In genomic region chr12:53229454-53229853, GRCh38 we compare ENCODE assay signal across 17 cellular contexts. TPM values are rescaled to one million over a fixed set of nuclear protein-coding genes. Genes with fewer than 3 reads are reported as not detected.
DNase-seq lines count a peak whose midpoint lies in the region; ATAC-seq and TF ChIP-seq lines count a peak whose summit lies in the region.
"Had no signal": no experiment of that assay in that cellular context is flagged by ENCODE, and none has a peak within 500 bp of the region (broad histone marks: within the 10 kb centered on the region; RNA-seq: fewer than 3 reads in every experiment).

No MANE protein-coding gene starts in this region.

- POLR2A ChIA-PET in naive thymus-derived CD4-positive, alpha-beta T cell (lab: Charles Lee) = interaction anchor here (0.6 to 2.5 kb wide), 4 partner anchors 10 to 1208 kb away, joined by 3 to 13 read pairs (median 6); no protein-coding TSS in a partner anchor

- no peaks in the 10 kb centered on the region for H3K9me3 Mint-ChIP-seq in activated naive CD4-positive, alpha-beta T cell treated with anti-CD3 and anti-CD28 coated beads, Interleukin-2, amount 50 U/mL, for 24 hours
- H3K9me3 Mint-ChIP-seq in activated naive CD4-positive, alpha-beta T cell treated with anti-CD3 and anti-CD28 coated beads for 36 hours = no peaks in the 10 kb centered on the region
- no peaks in the 10 kb centered on the region for H3K9me3 Mint-ChIP-seq in naive thymus-derived CD4-positive, alpha-beta T cell
- no peaks in the 10 kb centered on the region for H3K9me3 Mint-ChIP-seq in type B pancreatic cell

- no peak for ATAC-seq in naive thymus-derived CD4-positive, alpha-beta T cell
- ATAC-seq in HG02870 (IDR thresholded peaks at IDR 0.05; ENCODE audit: unreplicated experiment) = no peak

- intact Hi-C loops in activated naive CD4-positive, alpha-beta T cell treated with anti-CD3 and anti-CD28 coated beads for 36 hours (cut with micrococcal nuclease) = no loop called here
- intact Hi-C loops in breast epithelium (cut with DNase I; ENCODE audit: low total_unique reads) = no loop called here
- intact Hi-C loops in naive thymus-derived CD4-positive, alpha-beta T cell (cut with micrococcal nuclease) = no loop called here

- H3K27me3 ChIP-seq in breast epithelium = no peaks in the 10 kb centered on the region
- H3K27me3 ChIP-seq in naive thymus-derived CD4-positive, alpha-beta T cell (ENCODE audit: control insufficient read depth in 2 of 2, insufficient read depth in 2 of 2, low read length in 2 of 2) = no peaks in the 10 kb centered on the region

- no peaks in the 10 kb centered on the region for H3K27me3 Mint-ChIP-seq in activated naive CD4-positive, alpha-beta T cell treated with anti-CD3 and anti-CD28 coated beads, Interleukin-2, amount 50 U/mL, for 24 hours
- no peaks in the 10 kb centered on the region for H3K27me3 Mint-ChIP-seq in activated naive CD4-positive, alpha-beta T cell treated with anti-CD3 and anti-CD28 coated beads for 36 hours (ENCODE audit: low read depth)
- H3K27me3 Mint-ChIP-seq in naive thymus-derived CD4-positive, alpha-beta T cell = no peaks in the 10 kb centered on the region
- H3K27me3 Mint-ChIP-seq in type B pancreatic cell = peaks cover 3% of the 10 kb centered on the region

- CTCF ChIA-PET in activated naive CD4-positive, alpha-beta T cell treated with anti-CD3 and anti-CD28 coated beads for 36 hours (lab: Charles Lee) = interaction anchor here (0.6 to 1.4 kb wide), 5 partner anchors 15 to 123 kb away, joined by 3 to 4 read pairs (median 3); partner anchors contain the start of genes AAAS and ESPL1
- CTCF ChIA-PET in naive thymus-derived CD4-positive, alpha-beta T cell (lab: Charles Lee) = no interaction called here

- no peaks in the 10 kb centered on the region for H3K36me3 Mint-ChIP-seq in activated naive CD4-positive, alpha-beta T cell treated with anti-CD3 and anti-CD28 coated beads, Interleukin-2, amount 50 U/mL, for 24 hours
- H3K36me3 Mint-ChIP-seq in activated naive CD4-positive, alpha-beta T cell treated with anti-CD3 and anti-CD28 coated beads for 36 hours (ENCODE audit: low read depth) = no peaks in the 10 kb centered on the region
- peaks cover 0 to 9% (median 0%) of the 10 kb centered on the region in 5 donors for H3K36me3 Mint-ChIP-seq in naive thymus-derived CD4-positive, alpha-beta T cell
- peaks cover 5% of the 10 kb centered on the region for H3K36me3 Mint-ChIP-seq in type B pancreatic cell

- H3K4me1 ChIP-seq in breast epithelium = peaks cover 17 to 51% of the 10 kb centered on the region in 2 donors
- peaks cover 24 to 36% of the 10 kb centered on the region in 2 donors for H3K4me1 ChIP-seq in naive thymus-derived CD4-positive, alpha-beta T cell (ENCODE audit: control insufficient read depth in 2 of 2, insufficient read depth in 2 of 2, low read length in 2 of 2)

- peak overlapping the region; percentile 69 for H3K27ac Mint-ChIP-seq in activated naive CD4-positive, alpha-beta T cell treated with anti-CD3 and anti-CD28 coated beads, Interleukin-2, amount 50 U/mL, for 24 hours
- no peak overlapping the region for H3K27ac Mint-ChIP-seq in activated naive CD4-positive, alpha-beta T cell treated with anti-CD3 and anti-CD28 coated beads for 36 hours
- H3K27ac Mint-ChIP-seq in naive thymus-derived CD4-positive, alpha-beta T cell = peak overlapping the region; percentile 23 to 82 (median 74)
- peak overlapping the region; percentile 75 for H3K27ac Mint-ChIP-seq in type B pancreatic cell

- H3K4me3 Mint-ChIP-seq in activated naive CD4-positive, alpha-beta T cell treated with anti-CD3 and anti-CD28 coated beads, Interleukin-2, amount 50 U/mL, for 24 hours = no peak overlapping the region
- H3K4me3 Mint-ChIP-seq in activated naive CD4-positive, alpha-beta T cell treated with anti-CD3 and anti-CD28 coated beads for 36 hours = no peak overlapping the region
- H3K4me3 Mint-ChIP-seq in naive thymus-derived CD4-positive, alpha-beta T cell = peak overlapping the region in 4 of 10 donors; percentile 12 to 47 (median 25)
- peak overlapping the region; percentile 81 for H3K4me3 Mint-ChIP-seq in type B pancreatic cell

- H3K4me3 ChIP-seq in breast epithelium = peak overlapping the region in 2 of 3 donors; percentile 80 to 92
- H3K4me3 ChIP-seq in naive thymus-derived CD4-positive, alpha-beta T cell (ENCODE audit: low read length) = no peak overlapping the region

- H3K36me3 ChIP-seq in breast epithelium = no peaks in the 10 kb centered on the region
- H3K36me3 ChIP-seq in naive thymus-derived CD4-positive, alpha-beta T cell (ENCODE audit: control insufficient read depth in 2 of 3, insufficient read depth in 3 of 3, low read length in 3 of 3) = no peaks in the 10 kb centered on the region
- H3K36me3 ChIP-seq: neutrophil had no signal

- no peaks in the 10 kb centered on the region for H3K9me3 ChIP-seq in breast epithelium
- no peaks in the 10 kb centered on the region for H3K9me3 ChIP-seq in naive thymus-derived CD4-positive, alpha-beta T cell (ENCODE audit: control insufficient read depth in 2 of 3, low read length in 3 of 3)
- H3K9me3 ChIP-seq: neutrophil had no signal

- TF ChIP-seq CTCF in breast epithelium (IDR thresholded peaks at IDR 0.05) (no peak), type B pancreatic cell (conservative IDR thresholded peaks at IDR 0.05) (no peak)

- TF ChIP-seq POLR2A in breast epithelium (IDR thresholded peaks at IDR 0.05) = no peak

- peak overlapping the region; percentile 94 to 98 for H3K27ac ChIP-seq in breast epithelium
- H3K27ac ChIP-seq in naive thymus-derived CD4-positive, alpha-beta T cell (ENCODE audit: low read depth, low read length) = no peak overlapping the region
- H3K27ac ChIP-seq: KMS-11, neutrophil had no signal

- peaks cover 68% of the 10 kb centered on the region for H3K4me1 Mint-ChIP-seq in activated naive CD4-positive, alpha-beta T cell treated with anti-CD3 and anti-CD28 coated beads, Interleukin-2, amount 50 U/mL, for 24 hours
- peaks cover 49% of the 10 kb centered on the region for H3K4me1 Mint-ChIP-seq in activated naive CD4-positive, alpha-beta T cell treated with anti-CD3 and anti-CD28 coated beads for 36 hours (ENCODE audit: low read depth)
- peaks cover 34 to 79% (median 69%) of the 10 kb centered on the region in 7 donors for H3K4me1 Mint-ChIP-seq in naive thymus-derived CD4-positive, alpha-beta T cell
- H3K4me1 Mint-ChIP-seq in type B pancreatic cell (ENCODE audit: unreplicated experiment) = peaks cover 57% of the 10 kb centered on the region

- DNase-seq in activated naive CD4-positive, alpha-beta T cell treated with anti-CD3 and anti-CD28 coated beads for 36 hours = no peak
- DNase-seq in breast epithelium (ENCODE audit: low spot score in 2 of 2) (no peak), type B pancreatic cell (ENCODE audit: extremely low spot score, unreplicated experiment) (no peak), cerebellar cortex (ENCODE audit: low spot score) (no peak)
- no peak for DNase-seq in naive thymus-derived CD4-positive, alpha-beta T cell
- DNase-seq in stimulated activated CD4-positive, alpha-beta T cell treated with anti-CD3 and anti-CD28 coated beads, Interleukin-4, amount 100 ng/mL, for 24 hours = no peak
- DNase-seq: amygdala; DMS79 treated with DMSO at 0.1 percent for 48 hours; effector CD4-positive, alpha-beta T cell; kidney glomerular epithelial cell; NCI-H1694 treated with DMSO at 0.1 percent for 48 hours; NCI-H526 had no signal

RNA-seq across cellular contexts. Expression of gene RARG, which starts 2.6 kb away (rescaled TPM):
- 1 to 10 TPM; 4.0 to 4.6 TPM for total RNA-seq in activated naive CD4-positive, alpha-beta T cell treated with anti-CD3 and anti-CD28 coated beads for 36 hours
- 10 to 100 TPM; 12.2 to 39.8 (median 23.3) TPM for total RNA-seq in breast epithelium
- total RNA-seq in naive thymus-derived CD4-positive, alpha-beta T cell = 10 to 100 TPM; 22.4 to 73.1 (median 57.4) TPM
- polyA plus RNA-seq in naive thymus-derived CD4-positive, alpha-beta T cell = 10 to 100 TPM in 1 of 2 donors, 1 to 10 TPM in 1; 6.4 to 17.2 TPM
- 74.5 and 89.9 TPM in 2 replicates for total RNA-seq in type B pancreatic cell (ENCODE audit: low replicate concordance)

RNA-seq across cellular contexts. Expression of gene ITGB7, which starts 22.4 kb away (rescaled TPM):
- total RNA-seq in activated naive CD4-positive, alpha-beta T cell treated with anti-CD3 and anti-CD28 coated beads for 36 hours = 10 to 100 TPM; 32.3 to 32.5 TPM
- total RNA-seq in breast epithelium (1 to 10 TPM; 1.1 to 2.9 (median 2.9) TPM), type B pancreatic cell (ENCODE audit: low replicate concordance) (3.2 and 4.2 TPM in 2 replicates)
- 100 to 1,000 TPM; 208 to 760 (median 408) TPM for total RNA-seq in naive thymus-derived CD4-positive, alpha-beta T cell
- 100 to 1,000 TPM; 191 to 205 TPM for polyA plus RNA-seq in naive thymus-derived CD4-positive, alpha-beta T cell
- total RNA-seq: glomerular endothelial cell had no signal

RNA-seq across cellular contexts. Expression of gene ESPL1, which starts 38.6 kb away (rescaled TPM):
- 10 to 100 TPM; 53.3 to 54.2 TPM for total RNA-seq in activated naive CD4-positive, alpha-beta T cell treated with anti-CD3 and anti-CD28 coated beads for 36 hours
- total RNA-seq in breast epithelium (1 to 10 TPM in 2 of 3 donors, under 1 TPM in 1; 0.33 to 1.3 (median 1.2) TPM), type B pancreatic cell (ENCODE audit: low replicate concordance) (35.1 and 50.0 TPM in 2 replicates)
- total RNA-seq in naive thymus-derived CD4-positive, alpha-beta T cell = 10 to 100 TPM in 1 of 5 experiments, 1 to 10 TPM in 2, under 1 TPM in 2; 0.08 to 65.4 (median 1.1) TPM
- not detected for polyA plus RNA-seq in naive thymus-derived CD4-positive, alpha-beta T cell

RNA-seq across cellular contexts. Expression of gene CSAD, which starts 48.7 kb away (rescaled TPM):
- 10 to 100 TPM; 31.5 to 32.3 TPM for total RNA-seq in activated naive CD4-positive, alpha-beta T cell treated with anti-CD3 and anti-CD28 coated beads for 36 hours
- total RNA-seq in breast epithelium (10 to 100 TPM; 60.2 to 74.1 (median 68.8) TPM), type B pancreatic cell (ENCODE audit: low replicate concordance) (30.6 and 49.3 TPM in 2 replicates)
- 10 to 100 TPM; 34.1 to 76.3 (median 69.1) TPM for total RNA-seq in naive thymus-derived CD4-positive, alpha-beta T cell
- polyA plus RNA-seq in naive thymus-derived CD4-positive, alpha-beta T cell = 1 to 10 TPM; 1.3 to 2.1 TPM

RNA-seq across cellular contexts. Expression of gene ZNF740, which starts 48.9 kb away (rescaled TPM):
- 10 to 100 TPM; 40.4 to 42.0 TPM for total RNA-seq in activated naive CD4-positive, alpha-beta T cell treated with anti-CD3 and anti-CD28 coated beads for 36 hours
- total RNA-seq in breast epithelium (10 to 100 TPM; 17.9 to 22.0 (median 19.3) TPM), type B pancreatic cell (ENCODE audit: low replicate concordance) (49.2 and 72.2 TPM in 2 replicates)
- total RNA-seq in naive thymus-derived CD4-positive, alpha-beta T cell = 100 to 1,000 TPM in 2 of 5 experiments, 10 to 100 TPM in 3; 37.2 to 135 (median 49.5) TPM
- 1 to 10 TPM; 3.6 to 3.8 TPM for polyA plus RNA-seq in naive thymus-derived CD4-positive, alpha-beta T cell

Comparison
In these comparisons a context has a peak if more than half of its experiments do, and no peak if none do; other contexts are left out.
1. RNA of gene ITGB7, which starts 22.4 kb away (total RNA-seq): 208 to 760 TPM in naive thymus-derived CD4-positive, alpha-beta T cell; 32.3 to 32.5 TPM in activated naive CD4-positive, alpha-beta T cell treated with anti-CD3 and anti-CD28 coated beads for 36 hours, 3.2 to 4.2 TPM in type B pancreatic cell and 1.1 to 2.9 TPM in breast epithelium; every median in the first group is over 4 times any median in the second.